ENCODE assay signal across 23 cellular contexts in genomic region chr20:46799781-46800180, GRCh38.
"Had no signal": no experiment of that assay in that cellular context is flagged by ENCODE, and none has a peak within 500 bp of the region (broad histone marks: within the 10 kb centered on the region; RNA-seq: fewer than 3 reads in every experiment).

No MANE protein-coding gene starts in this region.

- H3K4me3 Mint-ChIP-seq: natural killer cell, WTC11 had no signal

- H3K4me3 ChIP-seq: hepatocyte, left ventricle myocardium inferior, ovary, prostate gland, right atrium auricular region, thyroid gland, upper lobe of right lung had no signal

- H3K27ac Mint-ChIP-seq: activated naive CD4-positive, alpha-beta T cell treated with anti-CD3 and anti-CD28 coated beads, Interleukin-2, amount 50 U/mL, for 72 hours; natural killer cell; WTC11 had no signal

- H3K9me3 ChIP-seq: neutrophil, ovary, prostate gland, right atrium auricular region, thyroid gland, upper lobe of right lung had no signal

- H3K4me2 ChIP-seq: hepatocyte had no signal

- H3K4me1 ChIP-seq: left ventricle myocardium inferior, prostate gland, right atrium auricular region, thyroid gland, upper lobe of right lung had no signal

- H3K9me3 Mint-ChIP-seq: activated naive CD4-positive, alpha-beta T cell treated with anti-CD3 and anti-CD28 coated beads, Interleukin-2, amount 50 U/mL, for 72 hours; natural killer cell had no signal

- ATAC-seq: activated naive CD4-positive, alpha-beta T cell treated with anti-CD3 and anti-CD28 coated beads, Interleukin-2, amount 50 U/mL, for 72 hours; natural killer cell; upper lobe of right lung; WTC11 had no signal

- H3K27ac ChIP-seq: brain microvascular endothelial cell, hepatocyte, left ventricle myocardium inferior, neutrophil, ovary, prostate gland, right atrium auricular region, thyroid gland, upper lobe of right lung had no signal

- H3K79me2 ChIP-seq: hepatocyte had no signal

- H2AFZ ChIP-seq: hepatocyte had no signal

- H3K36me3 Mint-ChIP-seq: activated naive CD4-positive, alpha-beta T cell treated with anti-CD3 and anti-CD28 coated beads, Interleukin-2, amount 50 U/mL, for 72 hours; natural killer cell; WTC11 had no signal

- H3K27me3 ChIP-seq: hepatocyte, ovary, right atrium auricular region, thyroid gland had no signal

- H3K36me3 ChIP-seq: brain microvascular endothelial cell, left ventricle myocardium inferior, neutrophil, ovary, prostate gland, right atrium auricular region, thyroid gland, upper lobe of right lung had no signal

- H3K4me1 Mint-ChIP-seq: natural killer cell had no signal

- DNase-seq: activated gamma-delta T cell treated with Interleukin-2 at 50 U/mL for 16 hours; activated T-cell treated with anti-CD3 and anti-CD28 coated beads, Interleukin-2, amount 50 U/mL, for 1 hour; aorta; brain microvascular endothelial cell; central memory CD4-positive, alpha-beta T cell; dermis blood vessel endothelial cell; effector CD8-positive, alpha-beta T cell; foreskin melanocyte; left ventricle myocardium inferior; mammary epithelial cell; midbrain; natural killer cell; ovary; stimulated activated CD4-positive, alpha-beta T cell treated with anti-CD3 and anti-CD28 coated beads, Interleukin-4, amount 100 ng/mL, for 24 hours; stimulated activated naive CD4-positive, alpha-beta T cell treated with Interleukin-2 at 50 U/mL for 16 hours; thyroid gland; upper lobe of right lung had no signal
